ENCODE assay signal across 8 cellular contexts in genomic region chr19:38224014-38224862, GRCh38. TPM values are rescaled to one million over a fixed set of nuclear protein-coding genes. Genes with fewer than 3 reads are reported as not detected.
DNase-seq lines count a peak whose midpoint lies in the region; ATAC-seq and TF ChIP-seq lines count a peak whose summit lies in the region.

TSS of gene DPF1 (minus strand) at chr19:38224222. CDS start at chr19:38224142, 80 bp downstream.

- peak within 1 kb of the TSS; percentile 72; the same call in 1 of the 2 replicates for H2AFZ ChIP-seq in OCI-LY3 (ENCODE audit: low read depth, low read length)

- H3K9me3 ChIP-seq in OCI-LY3 (ENCODE audit: insufficient read depth, low read length) = no peaks in the 10 kb centered on the region
- no peaks in the 10 kb centered on the region for H3K9me3 ChIP-seq in vagina

- peaks cover 11% of the 10 kb centered on the region for H3K4me1 ChIP-seq in OCI-LY3 (ENCODE audit: low read length)
- peaks cover 23% of the 10 kb centered on the region for H3K4me1 ChIP-seq in vagina

- intact Hi-C loops in vagina (cut with DNase I) = loop anchor here (10.0 kb wide), 1 partner anchor 319 kb away; the partner anchor contains the start of genes SIPA1L3 and WDR87

- no peak for TF ChIP-seq POLR2A in vagina (IDR thresholded peaks at IDR 0.05)

- TF ChIP-seq CTCF in OCI-LY3 (IDR thresholded peaks at IDR 0.05; ENCODE audit: low read depth, low read length) (peak; percentile 53), fibroblast of mammary gland (conservative IDR thresholded peaks at IDR 0.05; ENCODE audit: control insufficient read depth, insufficient read depth, low read depth, low read length) (no peak), vagina (IDR thresholded peaks at IDR 0.05) (no peak)

- H3K27ac ChIP-seq in OCI-LY3 (ENCODE audit: low read length) = no peak within 1 kb of the TSS
- no peak within 1 kb of the TSS for H3K27ac ChIP-seq in vagina

- DNase-seq in C1 segment of cervical spinal cord (lab: John Stamatoyannopoulos, UW) (peak in 13 of 14 donors; percentile 13 to 74 (median 43)), fibroblast of mammary gland (ENCODE audit: low read depth) (peak; percentile 55), nucleus accumbens (lab: John Stamatoyannopoulos, UW) (peak in 54 of 56 donors; percentile 11 to 88 (median 60)), vagina (ENCODE audit: extremely low spot score in 2 of 2) (no peak)
- DNase-seq in activated T-cell treated with anti-CD3 and anti-CD28 coated beads, Interleukin-2, amount 50 U/mL, for 48 hours = peak; percentile 74 to 81

- H3K4me2 ChIP-seq in OCI-LY3 (ENCODE audit: low read length) = peak within 1 kb of the TSS; percentile 79

- no peaks in the 10 kb centered on the region for H3K79me2 ChIP-seq in OCI-LY3 (ENCODE audit: low read length)

- H3K4me3 ChIP-seq in OCI-LY3 (ENCODE audit: low read length) (peak within 1 kb of the TSS; percentile 78), fibroblast of mammary gland (ENCODE audit: control insufficient read depth, low read depth, low read length) (peak within 1 kb of the TSS; percentile 58), vagina (peak within 1 kb of the TSS; percentile 28 to 36)

- H3K27me3 ChIP-seq in OCI-LY3 (ENCODE audit: low read depth, low read length) (peaks cover 7% of the 10 kb centered on the region), vagina (peaks cover 10% of the 10 kb centered on the region)

- no peaks in the 10 kb centered on the region for H4K20me1 ChIP-seq in OCI-LY3 (ENCODE audit: insufficient read depth, low read length)

- no peaks in the 10 kb centered on the region for H3K36me3 ChIP-seq in OCI-LY3 (replicated peaks; ENCODE audit: low read depth, low read length)
- H3K36me3 ChIP-seq in vagina = no peaks in the 10 kb centered on the region

- ATAC-seq in GM19035 (IDR thresholded peaks at IDR 0.05; ENCODE audit: unreplicated experiment) (peak; percentile 75), HG03571 (IDR thresholded peaks at IDR 0.05; ENCODE audit: unreplicated experiment) (peak; percentile 69)

- H3K9ac ChIP-seq in OCI-LY3 (ENCODE audit: low read length) = peak within 1 kb of the TSS; percentile 51

RNA-seq across cellular contexts. Expression of gene DPF1, which starts in this region (rescaled TPM):
- not detected for total RNA-seq in vagina

Comparison
In these comparisons a context has a peak if more than half of its experiments do, and no peak if none do; other contexts are left out.
1. DNase-seq: peak in C1 segment of cervical spinal cord (13 of 14), activated T-cell treated with anti-CD3 and anti-CD28 coated beads, Interleukin-2, amount 50 U/mL, for 48 hours (2 of 2), fibroblast of mammary gland (single experiment) and nucleus accumbens (54 of 56); none in vagina (0 of 2).
2. Peak in every context shown above with its lines, with median percentiles within 50 percentile points of each other: H3K4me3 ChIP-seq.